ENCODE assay signal across 20 cellular contexts in the genomic region with DNA sequence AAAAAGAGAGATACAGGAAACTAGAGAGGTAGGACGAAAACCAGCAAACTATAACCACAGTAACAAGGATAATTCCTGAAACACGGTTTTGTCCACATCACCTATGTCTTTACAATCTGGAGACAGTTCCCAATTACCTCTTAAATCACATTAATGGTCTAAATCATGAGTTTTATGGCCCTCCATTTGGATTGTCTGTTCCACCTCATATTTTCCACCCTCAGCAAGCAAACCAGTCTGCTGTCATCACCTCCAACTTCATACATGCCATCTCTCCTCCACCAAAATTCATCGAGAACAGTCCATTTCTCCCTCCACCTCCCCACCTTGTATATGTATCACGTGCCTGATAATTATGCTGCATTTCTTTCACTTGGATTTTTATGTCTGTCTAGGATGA.
"Had no signal": no experiment of that assay in that cellular context is flagged by ENCODE, and none has a peak within 500 bp of the region (broad histone marks: within the 10 kb centered on the region; RNA-seq: fewer than 3 reads in every experiment).

No MANE protein-coding gene starts in this region.

- H3K4me1 ChIP-seq: breast epithelium had no signal

- H3K4me3 ChIP-seq: breast epithelium, coronary artery, esophagus muscularis mucosa, gastrocnemius medialis, tibial artery had no signal

- H3K27ac ChIP-seq: breast epithelium, coronary artery, esophagus muscularis mucosa, gastrocnemius medialis, tibial artery had no signal

- H3K27me3 ChIP-seq: breast epithelium, esophagus muscularis mucosa, gastrocnemius medialis, tibial artery had no signal

- H3K9me3 ChIP-seq: breast epithelium, esophagus muscularis mucosa, gastrocnemius medialis, tibial artery had no signal

- DNase-seq: activated CD4-positive, alpha-beta memory T cell treated with anti-CD3 and anti-CD28 coated beads for 36 hours; activated CD4-positive, alpha-beta T cell treated with anti-CD3 and anti-CD28 coated beads for 4 hours; activated CD4-positive, CD25-positive, alpha-beta regulatory T cell; activated naive CD4-positive, alpha-beta T cell treated with Interleukin-2 at 50 U/mL for 16 hours; activated naive CD8-positive, alpha-beta T cell treated with anti-CD3 and anti-CD28 coated beads for 36 hours; activated T-cell treated with anti-CD3 and anti-CD28 coated beads, Interleukin-2, amount 50 U/mL, for 48 hours; gastrocnemius medialis; hypothalamus; left ventricle myocardium superior; nucleus accumbens; stimulated activated CD4-positive, alpha-beta T cell treated with anti-CD3 and anti-CD28 coated beads, Interleukin-12 subunit alpha, Interleukin-12 subunit beta, amount 100 ng/mL, for 4 hours; stimulated activated CD4-positive, alpha-beta T cell treated with anti-CD3 and anti-CD28 coated beads, Interleukin-4, amount 100 ng/mL, for 4 hours; stimulated activated naive CD8-positive, alpha-beta T cell treated with anti-CD3 and anti-CD28 coated beads, Interleukin-15, Interleukin-2, amounts not matched to agents 100 U/mL and 50 U/mL, for 24 hours; substantia nigra; T-helper 17 cell; tibial artery had no signal

- H3K36me3 ChIP-seq: breast epithelium, esophagus muscularis mucosa, gastrocnemius medialis, tibial artery had no signal

- FAIRE-seq: astrocyte had no signal
